13 cellular contexts compared by ENCODE assay signal in the genomic region with DNA sequence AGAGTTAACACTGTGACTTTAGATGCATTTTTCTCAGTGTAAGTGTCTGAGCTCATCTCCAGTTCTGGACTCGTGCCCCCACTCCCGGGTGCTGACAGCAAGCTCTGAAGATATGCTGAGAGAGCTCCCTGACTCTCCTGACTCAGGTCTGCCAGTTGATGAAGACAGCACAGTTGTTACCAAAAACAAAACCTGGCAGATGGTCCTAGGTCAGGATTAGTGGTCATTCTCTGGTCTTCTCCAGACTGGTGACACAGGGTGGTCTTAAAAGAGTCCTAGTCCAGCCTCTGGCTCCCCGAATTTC.
DNase-seq lines count a peak whose midpoint lies in the region; ATAC-seq and TF ChIP-seq lines count a peak whose summit lies in the region.
"Had no signal": no experiment of that assay in that cellular context is flagged by ENCODE, and none has a peak within 500 bp of the region (broad histone marks: within the 10 kb centered on the region; RNA-seq: fewer than 3 reads in every experiment).

No MANE protein-coding gene starts in this region.

- peaks cover 19% of the 10 kb centered on the region; the same call in 1 of the 2 replicates for H3K79me2 ChIP-seq in MM.1S (ENCODE audit: low read length)
- H3K79me2 ChIP-seq: parathyroid adenoma had no signal

- peaks cover 62% of the 10 kb centered on the region for H3K4me1 Mint-ChIP-seq in activated naive CD4-positive, alpha-beta T cell treated with anti-CD3 and anti-CD28 coated beads, Interleukin-2, amount 10 ng/mL, durations not matched to agents 7 days and 5 days
- peaks cover 81% of the 10 kb centered on the region for H3K4me1 Mint-ChIP-seq in stimulated activated effector memory CD8-positive, alpha-beta T cell treated with anti-CD3 and anti-CD28 coated beads, Interleukin-12 subunit alpha, Interleukin-12 subunit beta, amount 100 ng/mL, for 72 hours
- H3K4me1 Mint-ChIP-seq in effector memory CD8-positive, alpha-beta T cell (ENCODE audit: low read depth in 2 of 2), result peaks cover 38 to 49% of the 10 kb centered on the region in 2 donors

- no peak overlapping the region for H2AFZ ChIP-seq in MM.1S (ENCODE audit: low read length)
- H2AFZ ChIP-seq: GM23338, parathyroid adenoma had no signal

- no peaks in the 10 kb centered on the region for H3K9me3 Mint-ChIP-seq in activated naive CD4-positive, alpha-beta T cell treated with anti-CD3 and anti-CD28 coated beads, Interleukin-2, amount 10 ng/mL, durations not matched to agents 7 days and 5 days
- H3K9me3 Mint-ChIP-seq in stimulated activated effector memory CD8-positive, alpha-beta T cell treated with anti-CD3 and anti-CD28 coated beads, Interleukin-12 subunit alpha, Interleukin-12 subunit beta, amount 100 ng/mL, for 72 hours, result no peaks in the 10 kb centered on the region
- no peaks in the 10 kb centered on the region for H3K9me3 Mint-ChIP-seq in effector memory CD8-positive, alpha-beta T cell
- H3K9me3 Mint-ChIP-seq: GM23338; T-helper 2 cell treated with Interferon-gamma antibody and Interleukin-4, amounts not matched to agents 5 μg/mL and 100 μg/mL, for 36 hours; type B pancreatic cell had no signal

- DNase-seq in activated naive CD4-positive, alpha-beta T cell treated with anti-CD3 and anti-CD28 coated beads, Interleukin-2, amount 10 ng/mL, durations not matched to agents 7 days and 5 days, result no peak
- no peak for DNase-seq in activated naive CD4-positive, alpha-beta T cell treated with anti-CD3 and anti-CD28 coated beads, Interleukin-2, amount 50 U/mL, for 16 hours
- DNase-seq in MM.1S, result no peak
- DNase-seq in cardiac fibroblast (ENCODE audit: low read depth in 2 of 2), result peak; percentile 43 to 56
- DNase-seq in stimulated activated effector memory CD8-positive, alpha-beta T cell treated with anti-CD3 and anti-CD28 coated beads, Interleukin-12 subunit alpha, Interleukin-12 subunit beta, amount 100 ng/mL, for 72 hours (ENCODE audit: low spot score in 2 of 2), result no peak
- no peak for DNase-seq in stimulated activated CD4-positive, alpha-beta T cell treated with anti-CD3 and anti-CD28 coated beads, Interleukin-4, amount 100 ng/mL, for 1 hour
- no peak for DNase-seq in effector CD4-positive, alpha-beta T cell
- no peak for DNase-seq in effector memory CD8-positive, alpha-beta T cell
- DNase-seq: NCI-H187 had no signal

- peak overlapping the region; percentile 42 for H3K27ac Mint-ChIP-seq in activated naive CD4-positive, alpha-beta T cell treated with anti-CD3 and anti-CD28 coated beads, Interleukin-2, amount 10 ng/mL, durations not matched to agents 7 days and 5 days
- peak overlapping the region; percentile 98 for H3K27ac Mint-ChIP-seq in stimulated activated effector memory CD8-positive, alpha-beta T cell treated with anti-CD3 and anti-CD28 coated beads, Interleukin-12 subunit alpha, Interleukin-12 subunit beta, amount 100 ng/mL, for 72 hours
- H3K27ac Mint-ChIP-seq in effector memory CD8-positive, alpha-beta T cell, result peak overlapping the region in 1 of 2 donors; percentile 93
- H3K27ac Mint-ChIP-seq: type B pancreatic cell had no signal

- no peak overlapping the region for H3K4me3 ChIP-seq in MM.1S (ENCODE audit: low read length)
- H3K4me3 ChIP-seq in cardiac fibroblast (replicated peaks in 1 of 2; ENCODE audit: low read depth in 2 of 2, low read length in 2 of 2), result no peak overlapping the region
- H3K4me3 ChIP-seq: GM23338 had no signal

- H3K27me3 ChIP-seq in MM.1S (replicated peaks; ENCODE audit: insufficient read depth, low read length), result no peaks in the 10 kb centered on the region

- CTCF ChIA-PET in activated naive CD4-positive, alpha-beta T cell treated with anti-CD3 and anti-CD28 coated beads, Interleukin-2, amount 10 ng/mL, durations not matched to agents 7 days and 5 days (lab: Charles Lee), result interaction anchor here (1.0 to 8.4 kb wide), 12 partner anchors 8 to 236 kb away, joined by 3 to 61 read pairs (median 4); a partner anchor contains a TSS

- H3K4me2 ChIP-seq in MM.1S (ENCODE audit: low read depth, low read length), result no peak overlapping the region
- H3K4me2 ChIP-seq: GM23338 had no signal

- H3F3A ChIP-seq in MM.1S (ENCODE audit: insufficient read depth, low read length), result peaks cover 8% of the 10 kb centered on the region; the same call in 1 of the 2 replicates

- H4K20me1 ChIP-seq in MM.1S (ENCODE audit: insufficient read depth, low read length), result no peaks in the 10 kb centered on the region

- no peak overlapping the region for H3K9ac ChIP-seq in MM.1S (ENCODE audit: low read length)
- H3K9ac ChIP-seq: parathyroid adenoma had no signal

- H3K9me3 ChIP-seq in MM.1S (replicated peaks; ENCODE audit: insufficient read depth, low read length), result no peaks in the 10 kb centered on the region

- ATAC-seq in stimulated activated effector memory CD8-positive, alpha-beta T cell treated with anti-CD3 and anti-CD28 coated beads, Interleukin-12 subunit alpha, Interleukin-12 subunit beta, amount 100 ng/mL, for 72 hours, result no peak
- no peak for ATAC-seq in effector memory CD8-positive, alpha-beta T cell (replicated peaks)

- H3K27me3 Mint-ChIP-seq in activated naive CD4-positive, alpha-beta T cell treated with anti-CD3 and anti-CD28 coated beads, Interleukin-2, amount 10 ng/mL, durations not matched to agents 7 days and 5 days, result no peaks in the 10 kb centered on the region
- H3K27me3 Mint-ChIP-seq in effector memory CD8-positive, alpha-beta T cell, result no peaks in the 10 kb centered on the region

- H3K9me2 ChIP-seq in MM.1S (replicated peaks; ENCODE audit: insufficient read depth, low read length), result no peaks in the 10 kb centered on the region

- H3K27ac ChIP-seq in MM.1S (ENCODE audit: low read length), result peak overlapping the region; percentile 69; the same call in 1 of the 2 replicates
- H3K27ac ChIP-seq: parathyroid adenoma had no signal

- no peak overlapping the region for H3K4me3 Mint-ChIP-seq in activated naive CD4-positive, alpha-beta T cell treated with anti-CD3 and anti-CD28 coated beads, Interleukin-2, amount 10 ng/mL, durations not matched to agents 7 days and 5 days
- peak overlapping the region; percentile 74 for H3K4me3 Mint-ChIP-seq in stimulated activated effector memory CD8-positive, alpha-beta T cell treated with anti-CD3 and anti-CD28 coated beads, Interleukin-12 subunit alpha, Interleukin-12 subunit beta, amount 100 ng/mL, for 72 hours
- no peak overlapping the region for H3K4me3 Mint-ChIP-seq in effector memory CD8-positive, alpha-beta T cell
- H3K4me3 Mint-ChIP-seq: GM23338, type B pancreatic cell had no signal

- no peaks in the 10 kb centered on the region for H3K36me3 ChIP-seq in MM.1S (replicated peaks; ENCODE audit: insufficient read depth, low read length)

- no peak for TF ChIP-seq CTCF in MM.1S (IDR thresholded peaks at IDR 0.05; ENCODE audit: low read length)
- no peak for TF ChIP-seq CTCF in cardiac fibroblast (IDR thresholded peaks at IDR 0.05; ENCODE audit: low read depth, low read length)

- H3K4me1 ChIP-seq in MM.1S (ENCODE audit: low read length), result peaks cover 35% of the 10 kb centered on the region
- H3K4me1 ChIP-seq: parathyroid adenoma had no signal

- H3K36me3 Mint-ChIP-seq in activated naive CD4-positive, alpha-beta T cell treated with anti-CD3 and anti-CD28 coated beads, Interleukin-2, amount 10 ng/mL, durations not matched to agents 7 days and 5 days, result peaks cover 43% of the 10 kb centered on the region
- peaks cover 67% of the 10 kb centered on the region for H3K36me3 Mint-ChIP-seq in stimulated activated effector memory CD8-positive, alpha-beta T cell treated with anti-CD3 and anti-CD28 coated beads, Interleukin-12 subunit alpha, Interleukin-12 subunit beta, amount 100 ng/mL, for 72 hours
- H3K36me3 Mint-ChIP-seq in effector memory CD8-positive, alpha-beta T cell (ENCODE audit: insufficient read depth), result peaks cover 23% of the 10 kb centered on the region
- H3K36me3 Mint-ChIP-seq: type B pancreatic cell had no signal

Comparison
In these comparisons a context has a peak if more than half of its experiments do, and no peak if none do; other contexts are left out.
1. DNase-seq: peak in cardiac fibroblast (2 of 2); none in activated naive CD4-positive, alpha-beta T cell treated with anti-CD3 and anti-CD28 coated beads, Interleukin-2, amount 10 ng/mL, durations not matched to agents 7 days and 5 days (single experiment), activated naive CD4-positive, alpha-beta T cell treated with anti-CD3 and anti-CD28 coated beads, Interleukin-2, amount 50 U/mL, for 16 hours (single experiment), MM.1S (single experiment), stimulated activated effector memory CD8-positive, alpha-beta T cell treated with anti-CD3 and anti-CD28 coated beads, Interleukin-12 subunit alpha, Interleukin-12 subunit beta, amount 100 ng/mL, for 72 hours (0 of 2), stimulated activated CD4-positive, alpha-beta T cell treated with anti-CD3 and anti-CD28 coated beads, Interleukin-4, amount 100 ng/mL, for 1 hour (single experiment), effector CD4-positive, alpha-beta T cell (single experiment) and effector memory CD8-positive, alpha-beta T cell (0 of 3).